Comparison of ENCODE assay signal across 23 cellular contexts in genomic region chr2:220191737-220192136, GRCh38.
DNase-seq lines count a peak whose midpoint lies in the region; ATAC-seq and TF ChIP-seq lines count a peak whose summit lies in the region.
"Had no signal": no experiment of that assay in that cellular context is flagged by ENCODE, and none has a peak within 500 bp of the region (broad histone marks: within the 10 kb centered on the region; RNA-seq: fewer than 3 reads in every experiment).

No MANE protein-coding gene starts in this region.

- H3K18ac ChIP-seq in mesenchymal stem cell (ENCODE audit: low read depth in 1 of 2, low read length in 2 of 2) = no peak overlapping the region

- H3K9me3 Mint-ChIP-seq in endothelial cell (ENCODE audit: unreplicated experiment) = peaks cover 4% of the 10 kb centered on the region

- no peak overlapping the region for H3K9ac ChIP-seq in mesenchymal stem cell (ENCODE audit: low read length)
- H3K9ac ChIP-seq: BLaER1 had no signal

- no peak overlapping the region for H3K23ac ChIP-seq in mesenchymal stem cell (ENCODE audit: low read length in 2 of 2)

- no peak overlapping the region for H3K14ac ChIP-seq in mesenchymal stem cell (ENCODE audit: low read length in 2 of 2)

- WGBS in mesenchymal stem cell = 92% methylated on average over 5 of the region's 5 CpGs
- 87 to 92% methylated on average over 2 to 5 of the region's 5 CpGs for WGBS in upper lobe of left lung, 2 donors

- no peak overlapping the region for H3K4me3 Mint-ChIP-seq in endothelial cell (ENCODE audit: unreplicated experiment)
- H3K4me3 Mint-ChIP-seq: CD14-positive monocyte; CD4-positive, alpha-beta memory T cell; CD4-positive, CD25-positive, alpha-beta regulatory T cell; CD8-positive, alpha-beta memory T cell had no signal

- H3K4me1 ChIP-seq in mesenchymal stem cell (ENCODE audit: control insufficient read depth, insufficient read depth, low read depth, low read length) (peaks cover 4% of the 10 kb centered on the region), upper lobe of left lung (no peaks in the 10 kb centered on the region)
- H3K4me1 ChIP-seq: BE2C, BLaER1 had no signal

- H3K27ac ChIP-seq in RWPE1 = peak overlapping the region; percentile 80; the same call in 1 of the 2 replicates
- no peak overlapping the region for H3K27ac ChIP-seq in mesenchymal stem cell (ENCODE audit: low read length, poor library complexity, severe bottlenecking)
- no peak overlapping the region for H3K27ac ChIP-seq in upper lobe of left lung
- no peak overlapping the region for H3K27ac ChIP-seq in caudate nucleus (ENCODE audit: low read depth, low read length)
- H3K27ac ChIP-seq: BLaER1 had no signal

- no peak overlapping the region for H3K4ac ChIP-seq in mesenchymal stem cell (ENCODE audit: low read depth in 1 of 2, low read length in 2 of 2)

- H3K27me3 ChIP-seq in mesenchymal stem cell (ENCODE audit: control insufficient read depth in 1 of 2, insufficient read depth in 1 of 2, low read length in 2 of 2) (no peaks in the 10 kb centered on the region), upper lobe of left lung (no peaks in the 10 kb centered on the region)
- H3K27me3 ChIP-seq: BE2C, BLaER1 had no signal

- H3K79me1 ChIP-seq in mesenchymal stem cell (replicated peaks; ENCODE audit: low read length, poor library complexity, severe bottlenecking) = no peaks in the 10 kb centered on the region

- TF ChIP-seq EP300 in upper lobe of left lung (IDR thresholded peaks at IDR 0.05) = no peak

- H3K4me2 ChIP-seq in mesenchymal stem cell (ENCODE audit: low read length, poor library complexity, severe bottlenecking) = no peak overlapping the region
- H3K4me2 ChIP-seq: BLaER1 had no signal

- H2BK15ac ChIP-seq in mesenchymal stem cell (ENCODE audit: low read depth, poor library complexity, severe bottlenecking) = no peak overlapping the region

- no peak for TF ChIP-seq POLR2A in upper lobe of left lung (IDR thresholded peaks at IDR 0.05)

- H3K27ac Mint-ChIP-seq in endothelial cell (ENCODE audit: unreplicated experiment) = peak overlapping the region; percentile 53
- H3K27ac Mint-ChIP-seq: CD4-positive, alpha-beta memory T cell; CD4-positive, CD25-positive, alpha-beta regulatory T cell had no signal

- DNase-seq in RWPE1 (ENCODE audit: low spot score) (no peak), endothelial cell (ENCODE audit: low spot score) (no peak), mesenchymal stem cell (no peak), upper lobe of left lung (peak in 1 of 2 donors; percentile 22), DMS79 (lab: John Stamatoyannopoulos, UW) (no peak), caudate nucleus (lab: John Stamatoyannopoulos, UW) (no peak)
- no peak for DNase-seq in activated effector memory CD4-positive, alpha-beta T cell treated with Interleukin-2 at 50 U/mL for 16 hours
- DNase-seq: 8988T; ACHN; BE2C; C1 segment of cervical spinal cord; CD4-positive, alpha-beta memory T cell; CD4-positive, CD25-positive, alpha-beta regulatory T cell; CD8-positive, alpha-beta memory T cell; COR-L47; DMS 273 treated with DMSO at 0.1 percent for 48 hours; DMS153; DMS53; DMS79 treated with DMSO at 0.1 percent for 48 hours; GF-D8 had no signal

- no peak overlapping the region for H2BK5ac ChIP-seq in mesenchymal stem cell (ENCODE audit: low read depth, low read length, poor library complexity, severe bottlenecking)

- H3K4me3 ChIP-seq in mesenchymal stem cell (ENCODE audit: insufficient read depth in 1 of 2, low read depth in 1 of 2, low read length in 2 of 2) (no peak overlapping the region), upper lobe of left lung (no peak overlapping the region)
- H3K4me3 ChIP-seq: BLaER1 had no signal

- H2BK12ac ChIP-seq in mesenchymal stem cell (ENCODE audit: low read length in 2 of 2) = no peak overlapping the region

- CTCF ChIA-PET in RWPE1 (lab: Yijun Ruan, JAX) = no interaction called here

- no peak overlapping the region for H4K91ac ChIP-seq in mesenchymal stem cell (ENCODE audit: low read length)

- no peak overlapping the region for H2BK120ac ChIP-seq in mesenchymal stem cell (ENCODE audit: low read depth, low read length)

- no peak overlapping the region for H2AFZ ChIP-seq in mesenchymal stem cell (ENCODE audit: low read depth, low read length)

- H4K8ac ChIP-seq in mesenchymal stem cell (ENCODE audit: low read length) = no peak overlapping the region

- H3K36me3 Mint-ChIP-seq in endothelial cell (ENCODE audit: low read depth, unreplicated experiment) = peaks cover 9% of the 10 kb centered on the region
- H3K36me3 Mint-ChIP-seq: CD14-positive monocyte; CD4-positive, alpha-beta memory T cell; CD4-positive, CD25-positive, alpha-beta regulatory T cell had no signal

- ATAC-seq in upper lobe of left lung (ENCODE audit: low FRiP score in 2 of 2) (peak; percentile 12 to 22), HG03460 (IDR thresholded peaks at IDR 0.05; ENCODE audit: unreplicated experiment) (no peak)

- POLR2A ChIA-PET in RWPE1 (lab: Yijun Ruan, JAX; ENCODE audit: low non-redundant PET) = no interaction called here

- peak overlapping the region; percentile 12 for H2AK5ac ChIP-seq in mesenchymal stem cell (ENCODE audit: low read length, severe bottlenecking)

- H3K4me1 Mint-ChIP-seq in endothelial cell (ENCODE audit: unreplicated experiment) = peaks cover 8% of the 10 kb centered on the region
- H3K4me1 Mint-ChIP-seq: CD14-positive monocyte; CD4-positive, alpha-beta memory T cell; CD4-positive, CD25-positive, alpha-beta regulatory T cell; CD8-positive, alpha-beta memory T cell had no signal

- H3K9me3 ChIP-seq in mesenchymal stem cell (ENCODE audit: control insufficient read depth, low read length) (no peaks in the 10 kb centered on the region), upper lobe of left lung (peaks cover 0 to 11% (median 1%) of the 10 kb centered on the region in 4 donors)
- H3K9me3 ChIP-seq: BE2C had no signal

- TF ChIP-seq CTCF in RWPE1 (conservative IDR thresholded peaks at IDR 0.05; ENCODE audit: low read depth) (no peak), endothelial cell (IDR thresholded peaks at IDR 0.05; ENCODE audit: unreplicated experiment) (no peak), upper lobe of left lung (IDR thresholded peaks at IDR 0.05) (no peak)

- no peaks in the 10 kb centered on the region for H3K36me3 ChIP-seq in mesenchymal stem cell (ENCODE audit: control insufficient read depth in 1 of 2, insufficient read depth in 2 of 2, low read depth in 1 of 2, low read length in 2 of 2)
- no peaks in the 10 kb centered on the region for H3K36me3 ChIP-seq in upper lobe of left lung
- H3K36me3 ChIP-seq: BE2C, BLaER1 had no signal

- peaks cover 7% of the 10 kb centered on the region for H3K27me3 Mint-ChIP-seq in endothelial cell (ENCODE audit: unreplicated experiment)
- H3K27me3 Mint-ChIP-seq: CD4-positive, alpha-beta memory T cell; CD4-positive, CD25-positive, alpha-beta regulatory T cell; CD8-positive, alpha-beta memory T cell had no signal
